In the genomic region with DNA sequence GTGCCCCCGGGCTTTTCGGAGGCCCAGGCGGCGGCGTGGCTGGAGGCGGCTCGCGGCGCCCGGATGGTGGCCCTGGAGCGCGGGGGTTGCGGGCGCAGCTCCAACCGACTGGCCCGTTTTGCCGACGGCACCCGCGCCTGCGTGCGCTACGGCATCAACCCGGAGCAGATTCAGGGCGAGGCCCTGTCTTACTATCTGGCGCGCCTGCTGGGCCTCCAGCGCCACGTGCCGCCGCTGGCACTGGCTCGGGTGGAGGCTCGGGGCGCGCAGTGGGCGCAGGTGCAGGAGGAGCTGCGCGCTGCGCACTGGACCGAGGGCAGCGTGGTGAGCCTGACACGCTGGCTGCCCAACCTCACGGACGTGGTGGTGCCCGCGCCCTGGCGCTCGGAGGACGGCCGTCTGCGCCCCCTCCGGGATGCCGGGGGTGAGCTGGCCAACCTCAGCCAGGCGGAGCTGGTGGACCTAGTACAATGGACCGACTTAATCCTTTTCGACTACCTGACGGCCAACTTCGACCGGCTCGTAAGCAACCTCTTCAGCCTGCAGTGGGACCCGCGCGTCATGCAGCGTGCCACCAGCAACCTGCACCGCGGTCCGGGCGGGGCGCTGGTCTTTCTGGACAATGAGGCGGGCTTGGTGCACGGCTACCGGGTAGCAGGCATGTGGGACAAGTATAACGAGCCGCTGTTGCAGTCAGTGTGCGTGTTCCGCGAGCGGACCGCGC, we compare ENCODE assay signal across 8 cellular contexts. TPM values are rescaled to one million over a fixed set of nuclear protein-coding genes. Genes with fewer than 3 reads are reported as not detected.
A peak's percentile ranks its signal among the peaks of the same experiment; 100 is the strongest.
DNase-seq lines count a peak whose midpoint lies in the region; ATAC-seq, FAIRE-seq and TF ChIP-seq lines count a peak whose summit lies in the region.

No MANE protein-coding gene starts in this region.

- no peak overlapping the region for H3K4me3 ChIP-seq in CD8-positive, alpha-beta memory T cell (ENCODE audit: low read length)
- peak overlapping the region; percentile 81 for H3K4me3 ChIP-seq in SK-N-MC
- peak overlapping the region; percentile 55 to 76 (median 72) for H3K4me3 ChIP-seq in H1 (ENCODE audit: extremely low read depth in 1 of 4, insufficient read depth in 2 of 4, low read depth in 3 of 4, low read length in 4 of 4)
- peak overlapping the region; percentile 43 for H3K4me3 ChIP-seq in mesendoderm (ENCODE audit: low read length)
- peak overlapping the region; percentile 54 for H3K4me3 ChIP-seq in thymus (ENCODE audit: low read length)
- H3K4me3 ChIP-seq in Karpas-422 (ENCODE audit: low read length): no peak overlapping the region

- H3K23ac ChIP-seq in H1 (ENCODE audit: insufficient read length) (no peak overlapping the region), mesendoderm (ENCODE audit: low read length) (peak overlapping the region; percentile 48)

- H4K8ac ChIP-seq in H1 (ENCODE audit: extremely low read depth, insufficient read depth, low read length) (peak overlapping the region; percentile 89; the same call in 1 of the 2 replicates), mesendoderm (ENCODE audit: low read depth, low read length) (no peak overlapping the region)

- peak overlapping the region; percentile 92; the same call in 1 of the 2 replicates for H2BK12ac ChIP-seq in H1 (ENCODE audit: low read depth, low read length)

- peak overlapping the region; percentile 36; the same call in 1 of the 2 replicates for H3K18ac ChIP-seq in H1 (ENCODE audit: extremely low read depth, low read length)
- peak overlapping the region; percentile 94 for H3K18ac ChIP-seq in mesendoderm (ENCODE audit: low read length)

- no peak overlapping the region for H3K14ac ChIP-seq in H1 (ENCODE audit: insufficient read length)

- H3K9ac ChIP-seq in SK-N-MC (ENCODE audit: insufficient read length) (peak overlapping the region; percentile 61), H1 (replicated peaks in 1 of 4; ENCODE audit: extremely low read depth in 1 of 4, low read depth in 3 of 4, low read length in 3 of 4) (peak overlapping the region in 2 of 4 experiments; percentile 35 to 56; a peak in 4 of 7 replicates), mesendoderm (ENCODE audit: low read length) (peak overlapping the region; percentile 43), Karpas-422 (ENCODE audit: low read length) (no peak overlapping the region)

- H3K79me1 ChIP-seq in H1 (ENCODE audit: low read depth, low read length) (no peaks in the 10 kb centered on the region), mesendoderm (ENCODE audit: low read length) (no peaks in the 10 kb centered on the region)

- H3K56ac ChIP-seq in H1 (replicated peaks; ENCODE audit: insufficient read length, low read depth, low read length) (no peak overlapping the region), mesendoderm (ENCODE audit: low read length) (peak overlapping the region; percentile 86)

- H4K20me1 ChIP-seq in H1 (replicated peaks in 1 of 2; ENCODE audit: control insufficient read depth in 1 of 2, insufficient read depth in 2 of 2, low read length in 2 of 2): no peaks in the 10 kb centered on the region
- no peaks in the 10 kb centered on the region for H4K20me1 ChIP-seq in Karpas-422 (ENCODE audit: insufficient read depth, low read depth, low read length)

- FAIRE-seq in H1 (lab: Jason Lieb, UNC): no peak

- ATAC-seq in GM19043 (IDR thresholded peaks at IDR 0.05; ENCODE audit: low read depth, unreplicated experiment) (peak; percentile 26), HG03354 (IDR thresholded peaks at IDR 0.05; ENCODE audit: poor library complexity, severe bottlenecking, unreplicated experiment) (peak; percentile 43)

- H3K4ac ChIP-seq in H1 (replicated peaks; ENCODE audit: insufficient read length, low read depth, low read length) (peak overlapping the region; percentile 41), mesendoderm (ENCODE audit: low read depth, low read length) (peak overlapping the region; percentile 84)

- H3K27ac Mint-ChIP-seq in CD8-positive, alpha-beta memory T cell: no peak overlapping the region

- peak in 1 of 2 experiments; percentile 5; a peak in 1 of 4 replicates for TF ChIP-seq RAD21 in H1 (IDR thresholded peaks at IDR 0.05 in 1 of 2, conservative IDR thresholded peaks at IDR 0.05 in 1 of 2; ENCODE audit: low read depth in 2 of 2, low read length in 2 of 2)

- H2BK15ac ChIP-seq in H1 (ENCODE audit: low read length) (peak overlapping the region; percentile 84; the same call in 1 of the 2 replicates), mesendoderm (replicated peaks; ENCODE audit: low read depth) (no peak overlapping the region)

- peaks cover 10 to 16% (median 11%) of the 10 kb centered on the region in 3 donors for H3K4me1 Mint-ChIP-seq in CD8-positive, alpha-beta memory T cell

- no peak overlapping the region for H3K27ac ChIP-seq in CD8-positive, alpha-beta memory T cell (ENCODE audit: low read depth, low read length)
- H3K27ac ChIP-seq in SK-N-MC (no peak overlapping the region), H1 (ENCODE audit: low read depth, low read length) (no peak overlapping the region), mesendoderm (ENCODE audit: low read depth, low read length) (no peak overlapping the region), thymus (ENCODE audit: low read depth) (no peak overlapping the region), Karpas-422 (ENCODE audit: low read length) (no peak overlapping the region)

- no peak overlapping the region for H4K5ac ChIP-seq in H1 (ENCODE audit: insufficient read length, low read depth, low read length)
- no peak overlapping the region for H4K5ac ChIP-seq in mesendoderm (ENCODE audit: low read length)

- peak overlapping the region; percentile 83 for H4K91ac ChIP-seq in H1 (replicated peaks; ENCODE audit: insufficient read length, low read length)

- H3K27me3 Mint-ChIP-seq in CD8-positive, alpha-beta memory T cell: peaks cover 34 to 74% of the 10 kb centered on the region in 2 donors

- H2AFZ ChIP-seq in H1 (ENCODE audit: low read length) (peak overlapping the region; percentile 1; the same call in 1 of the 2 replicates), Karpas-422 (ENCODE audit: low read length) (no peak overlapping the region)

- TF ChIP-seq CTCF in H1 (IDR thresholded peaks at IDR 0.05; ENCODE audit: control extremely low read depth in 1 of 3, insufficient read depth in 1 of 3, low read depth in 1 of 3, low read length in 3 of 3): peak in 1 of 3 experiments; percentile 12; a peak in 1 of 4 replicates

- TF ChIP-seq POLR2A in H1 (IDR thresholded peaks at IDR 0.05; ENCODE audit: control extremely low read depth in 1 of 2, low read depth in 2 of 2, low read length in 2 of 2): no peak; a peak in 2 of 3 replicates

- H3K9me3 Mint-ChIP-seq in CD8-positive, alpha-beta memory T cell: no peaks in the 10 kb centered on the region

- TF ChIP-seq EP300 in H1 (IDR thresholded peaks at IDR 0.05; ENCODE audit: borderline replicate concordance in 1 of 2, low read depth in 2 of 2, low read length in 2 of 2): no peak

- H3K9me3 ChIP-seq in CD8-positive, alpha-beta memory T cell (ENCODE audit: low read length): no peaks in the 10 kb centered on the region
- no peaks in the 10 kb centered on the region for H3K9me3 ChIP-seq in SK-N-MC (ENCODE audit: low read depth, low read length)
- H3K9me3 ChIP-seq in H1 (ENCODE audit: insufficient read depth in 2 of 2, low read depth in 1 of 2, low read length in 1 of 2): no peaks in the 10 kb centered on the region
- H3K9me3 ChIP-seq in thymus (ENCODE audit: control insufficient read depth): no peaks in the 10 kb centered on the region
- H3K9me3 ChIP-seq in Karpas-422 (ENCODE audit: low read length): no peaks in the 10 kb centered on the region

- peak in 1 of 5 donors; percentile 13 for DNase-seq in CD8-positive, alpha-beta memory T cell
- DNase-seq in SK-N-MC (ENCODE audit: low read depth, low spot score) (no peak), H1 (ENCODE audit: low read depth in 1 of 2, low spot score in 2 of 2) (peak in 1 of 2 experiments; percentile 73), mesendoderm (peak; percentile 81), Karpas-422 (no peak)

- peaks cover 25% of the 10 kb centered on the region for H3K27me3 ChIP-seq in CD8-positive, alpha-beta memory T cell (ENCODE audit: insufficient read depth, low read length, poor library complexity, severe bottlenecking)
- H3K27me3 ChIP-seq in H1 (replicated peaks in 1 of 4; ENCODE audit: control insufficient read depth in 3 of 4, extremely low read depth in 1 of 4, insufficient read depth in 3 of 4, low read length in 3 of 4) (peaks cover 7 to 29% (median 22%) of the 10 kb centered on the region in 4 experiments), mesendoderm (ENCODE audit: insufficient read depth, low read length, poor library complexity) (no peaks in the 10 kb centered on the region), thymus (ENCODE audit: control insufficient read depth, insufficient read depth) (peaks cover 62% of the 10 kb centered on the region), Karpas-422 (ENCODE audit: low read length) (no peaks in the 10 kb centered on the region)

- no peaks in the 10 kb centered on the region for H3K79me2 ChIP-seq in H1 (ENCODE audit: control insufficient read depth in 1 of 2, insufficient read depth in 2 of 2, low read length in 2 of 2)
- H3K79me2 ChIP-seq in mesendoderm (ENCODE audit: control insufficient read depth, insufficient read depth, low read length): peaks cover 7% of the 10 kb centered on the region
- no peaks in the 10 kb centered on the region for H3K79me2 ChIP-seq in Karpas-422 (ENCODE audit: low read length)

- H3K23me2 ChIP-seq in H1 (ENCODE audit: low read depth, low read length): peaks cover 11% of the 10 kb centered on the region; the same call in 1 of the 2 replicates

- POLR2A ChIA-PET in CD8-positive, alpha-beta memory T cell (lab: Charles Lee): no interaction called here
- POLR2A ChIA-PET in H1 (lab: Charles Lee; ENCODE audit: partially characterized antibody): interaction anchor here (0.7 to 3.3 kb wide), 9 partner anchors 10 to 756 kb away, joined by 3 to 14 read pairs (median 4); partner anchors contain the start of gene TRIM44

- H3K36me3 Mint-ChIP-seq in CD8-positive, alpha-beta memory T cell: no peaks in the 10 kb centered on the region

- peaks cover 12% of the 10 kb centered on the region for H3K4me1 ChIP-seq in CD8-positive, alpha-beta memory T cell (ENCODE audit: insufficient read depth, low read length)
- H3K4me1 ChIP-seq in H1 (replicated peaks in 1 of 4; ENCODE audit: control insufficient read depth in 3 of 4, insufficient read depth in 4 of 4, low read length in 3 of 4) (peaks cover 3 to 19% (median 6%) of the 10 kb centered on the region in 4 experiments; a peak in 6 of 7 replicates), mesendoderm (ENCODE audit: control insufficient read depth, low read depth, low read length) (peaks cover 6% of the 10 kb centered on the region), thymus (ENCODE audit: control insufficient read depth, insufficient read depth, low read length) (peaks cover 9% of the 10 kb centered on the region), Karpas-422 (ENCODE audit: low read length) (no peaks in the 10 kb centered on the region)

- no peaks in the 10 kb centered on the region for H3K9me2 ChIP-seq in Karpas-422 (replicated peaks; ENCODE audit: insufficient read depth, low read length)

- H2BK20ac ChIP-seq in H1 (ENCODE audit: low read length): no peak overlapping the region

- H2BK120ac ChIP-seq in H1 (replicated peaks; ENCODE audit: low read depth, low read length) (no peak overlapping the region), mesendoderm (ENCODE audit: low read depth, low read length) (no peak overlapping the region)

- CTCF ChIA-PET in CD8-positive, alpha-beta memory T cell (lab: Charles Lee): no interaction called here
- CTCF ChIA-PET in H1 (lab: Charles Lee; ENCODE audit: partially characterized antibody): interaction anchor here (0.9 to 1.9 kb wide), 14 partner anchors 17 to 647 kb away, joined by 3 to 7 read pairs (median 4); no protein-coding TSS in a partner anchor

- no peaks in the 10 kb centered on the region for H3K36me3 ChIP-seq in CD8-positive, alpha-beta memory T cell (ENCODE audit: insufficient read depth, low read length)
- no peaks in the 10 kb centered on the region for H3K36me3 ChIP-seq in SK-N-MC (ENCODE audit: insufficient read depth, low read length)
- H3K36me3 ChIP-seq in H1 (ENCODE audit: control insufficient read depth in 2 of 4, insufficient read depth in 4 of 4, low read length in 3 of 4): no peaks in the 10 kb centered on the region
- no peaks in the 10 kb centered on the region for H3K36me3 ChIP-seq in mesendoderm (ENCODE audit: control insufficient read depth, insufficient read depth, low read length)
- H3K36me3 ChIP-seq in thymus (ENCODE audit: control insufficient read depth, insufficient read depth): no peaks in the 10 kb centered on the region
- H3K36me3 ChIP-seq in Karpas-422 (ENCODE audit: insufficient read depth, low read length): no peaks in the 10 kb centered on the region

- WGBS in H1 (ENCODE audit: extremely low coverage in 1 of 2, insufficient coverage in 1 of 2, insufficient read length in 1 of 2, insufficient replicate concordance in 2 of 2, low coverage in 1 of 2, low lambda C conversion rate in 2 of 2, missing lambda C conversion rate in 1 of 2), 2 experiments: 1% methylated on average over 72 of the region's 80 CpGs; no CpG with 5 or more reads in 1 of the 2 experiments
- WGBS in mesendoderm (ENCODE audit: extremely low coverage, insufficient coverage, low lambda C conversion rate): no CpG with 5 or more reads among the region's 80 CpGs
- 2% methylated on average over 80 of the region's 80 CpGs for WGBS in thymus

- peak overlapping the region in 5 of 7 donors; percentile 60 to 80 (median 62) for H3K4me3 Mint-ChIP-seq in CD8-positive, alpha-beta memory T cell

- H3K4me2 ChIP-seq in H1 (ENCODE audit: insufficient read depth in 1 of 2, low read depth in 2 of 2, low read length in 2 of 2) (peak overlapping the region; percentile 79 to 91), mesendoderm (ENCODE audit: low read length) (peak overlapping the region; percentile 79), Karpas-422 (ENCODE audit: low read depth, low read length, poor library complexity, severe bottlenecking) (no peak overlapping the region)

- no peak overlapping the region for H2BK5ac ChIP-seq in H1 (ENCODE audit: low read depth, low read length)
- no peak overlapping the region for H2BK5ac ChIP-seq in mesendoderm (ENCODE audit: low read length)

- H2AK5ac ChIP-seq in H1 (ENCODE audit: low read depth, low read length): no peak overlapping the region
- no peak overlapping the region for H2AK5ac ChIP-seq in mesendoderm (ENCODE audit: low read length)

RNA-seq across cellular contexts. Expression of gene FJX1, which starts 0.9 kb away (rescaled TPM):
- under 1 TPM; 0.26 to 0.69 TPM for total RNA-seq in CD8-positive, alpha-beta memory T cell
- not detected for polyA plus RNA-seq in CD8-positive, alpha-beta memory T cell
- 13.3 and 14.2 TPM in 2 replicates for total RNA-seq in H1 (2021; fragmentation: NEBNext Ultra II Directional; extraction: Animal tissue kit (Norgen Biotek cat#: 25700))
- polyA plus RNA-seq in H1 (2011; rRNA removed) (6.3 and 10.0 TPM in 2 replicates), thymus (4.2 TPM)
- 7.4 TPM for polyA plus RNA-seq in H1 (2011; cell fraction: cytosol; rRNA removed)
- 9.2 TPM for polyA plus RNA-seq in H1 (2011; cell fraction: nucleus; rRNA removed)
- 9.0 to 12.4 TPM (median 11.0 TPM) in 4 replicates for polyA plus RNA-seq in H1 (2012, experiment 1 of 2)
- polyA plus RNA-seq in H1 (2012, experiment 2 of 2): 10.8 TPM
- polyA plus RNA-seq in H1 (2013, experiment 1 of 2): 9.9 TPM
- 9.5 TPM for polyA plus RNA-seq in H1 (2013, experiment 2 of 2)
- polyA minus RNA-seq in H1 (2011; rRNA and poly(A)+ RNA removed): 3.0 and 5.0 TPM in 2 replicates
- 6.5 TPM for polyA minus RNA-seq in H1 (2011; cell fraction: cytosol; rRNA and poly(A)+ RNA removed)
- 12.5 TPM for polyA minus RNA-seq in H1 (2011; cell fraction: nucleus; rRNA and poly(A)+ RNA removed)
- 14.1 TPM for polyA plus RNA-seq in mesendoderm (2013, experiment 1 of 2)
- polyA plus RNA-seq in mesendoderm (2013, experiment 2 of 2): 15.9 TPM
- total RNA-seq in Karpas-422 (2014; rRNA removed; shearing (Covaris generic); ENCODE audit: low replicate concordance): not detected in 2 replicates

RNA-seq across cellular contexts. Expression of gene TRIM44, which starts 43.4 kb away (rescaled TPM):
- total RNA-seq in CD8-positive, alpha-beta memory T cell: 10 to 100 TPM; 36.8 to 40.4 TPM
- 40.4 TPM for polyA plus RNA-seq in CD8-positive, alpha-beta memory T cell
- total RNA-seq in H1 (2021; fragmentation: NEBNext Ultra II Directional; extraction: Animal tissue kit (Norgen Biotek cat#: 25700)): 34.4 and 34.7 TPM in 2 replicates
- polyA plus RNA-seq in H1 (2011; rRNA removed) (13.9 and 14.1 TPM in 2 replicates), thymus (7.4 TPM)
- polyA plus RNA-seq in H1 (2011; cell fraction: cytosol; rRNA removed): 29.6 TPM
- 35.9 TPM for polyA plus RNA-seq in H1 (2011; cell fraction: nucleus; rRNA removed)
- polyA plus RNA-seq in H1 (2012, experiment 1 of 2): 20.4 to 29.5 TPM (median 24.0 TPM) in 4 replicates
- 1.2 TPM for polyA plus RNA-seq in H1 (2012, experiment 2 of 2)
- 13.5 TPM for polyA plus RNA-seq in H1 (2013, experiment 1 of 2)
- 13.6 TPM for polyA plus RNA-seq in H1 (2013, experiment 2 of 2)
- polyA minus RNA-seq in H1 (2011; rRNA and poly(A)+ RNA removed): 42.9 and 90.1 TPM in 2 replicates
- 18.3 TPM for polyA minus RNA-seq in H1 (2011; cell fraction: cytosol; rRNA and poly(A)+ RNA removed)
- polyA minus RNA-seq in H1 (2011; cell fraction: nucleus; rRNA and poly(A)+ RNA removed): 20.7 TPM
- polyA plus RNA-seq in mesendoderm (2013, experiment 1 of 2): 20.4 TPM
- 22.0 TPM for polyA plus RNA-seq in mesendoderm (2013, experiment 2 of 2)
- 14.9 and 16.3 TPM in 2 replicates for total RNA-seq in Karpas-422 (2014; rRNA removed; shearing (Covaris generic); ENCODE audit: low replicate concordance)

Comparison
In these comparisons a context has a peak if more than half of its experiments do, and no peak if none do; other contexts are left out.
1. H3K4me3 ChIP-seq: peak in SK-N-MC (single experiment), H1 (4 of 4), mesendoderm (single experiment) and thymus (single experiment); none in CD8-positive, alpha-beta memory T cell (single experiment) and Karpas-422 (single experiment).